10 cellular contexts compared by ENCODE assay signal in the genomic region with DNA sequence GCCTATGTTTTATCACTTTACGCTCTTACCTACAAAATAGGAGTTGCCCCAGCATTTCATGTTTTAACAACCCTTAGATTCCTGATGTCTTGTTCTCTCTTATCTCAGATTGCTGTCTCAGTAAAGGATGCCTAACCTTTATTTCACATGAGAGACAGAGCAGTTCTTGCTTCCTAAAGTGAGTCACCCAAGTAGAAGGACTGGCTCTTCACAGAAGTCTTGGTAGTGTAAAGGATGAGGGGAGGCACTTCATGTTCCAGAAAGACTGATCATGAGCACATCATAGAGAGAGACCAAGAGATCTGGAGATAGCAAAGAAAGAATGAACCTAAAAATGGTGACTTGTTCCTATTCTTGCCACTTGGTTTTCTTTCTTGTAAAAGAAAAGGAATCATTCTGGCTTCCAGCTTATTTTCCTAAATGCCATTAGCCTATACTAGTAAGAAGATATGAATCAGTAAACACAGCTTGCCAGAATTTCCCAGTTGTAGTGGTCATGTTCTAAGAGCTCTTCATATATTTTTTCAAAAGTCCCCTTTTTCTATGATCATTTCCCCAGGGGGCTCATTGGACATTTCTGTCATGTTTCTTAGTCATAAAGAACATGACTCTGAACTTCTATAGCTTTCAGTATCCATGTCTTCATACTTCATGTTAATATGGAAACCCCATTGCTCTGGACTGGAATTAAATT. TPM values are rescaled to one million over a fixed set of nuclear protein-coding genes. Genes with fewer than 3 reads are reported as not detected.
DNase-seq lines count a peak whose midpoint lies in the region; ATAC-seq and TF ChIP-seq lines count a peak whose summit lies in the region.
"Had no signal": no experiment of that assay in that cellular context is flagged by ENCODE, and none has a peak within 500 bp of the region (broad histone marks: within the 10 kb centered on the region; RNA-seq: fewer than 3 reads in every experiment).

No MANE protein-coding gene starts in this region.

- ATAC-seq in GM19455 (IDR thresholded peaks at IDR 0.05; ENCODE audit: unreplicated experiment) (peak; percentile 59), HG03066 (IDR thresholded peaks at IDR 0.05; ENCODE audit: low read depth, unreplicated experiment) (peak; percentile 59), left ventricle myocardium superior (no peak)

- TF ChIP-seq CTCF in astrocyte of the spinal cord (IDR thresholded peaks at IDR 0.05; ENCODE audit: low read depth, low read length): no peak

- DNase-seq in ELR (ENCODE audit: low read depth): peak; percentile 66
- DNase-seq in astrocyte of the spinal cord (ENCODE audit: low read depth, low spot score): peak; percentile 38
- DNase-seq in SW 1271 (lab: John Stamatoyannopoulos, UW): no peak
- DNase-seq in SHP77 treated with DMSO at 0.1 percent for 48 hours (lab: John Stamatoyannopoulos, UW): no peak
- no peak for DNase-seq in CD1c-positive myeloid dendritic cell (ENCODE audit: extremely low spot score)
- no peak for DNase-seq in left ventricle myocardium superior
- DNase-seq: Calu3, esophagus squamous epithelium had no signal

- H3K4me3 ChIP-seq in astrocyte of the spinal cord (ENCODE audit: low read depth, low read length): no peak overlapping the region
- H3K4me3 ChIP-seq: esophagus squamous epithelium had no signal

- in situ Hi-C loops in astrocyte of the spinal cord (cut with HindIII; ENCODE audit: low sequenced_read_pairs): no loop called here

- intact Hi-C loops in left ventricle myocardium superior (cut with micrococcal nuclease): no loop called here

RNA-seq across cellular contexts. Expression of a gene that starts 54.9 kb away (rescaled TPM):
- total RNA-seq in left ventricle myocardium superior: 111 TPM

Comparison
In these comparisons a context has a peak if more than half of its experiments do, and no peak if none do; other contexts are left out.
1. DNase-seq: peak in ELR (single experiment) and astrocyte of the spinal cord (single experiment); none in SW 1271 (0 of 2), SHP77 treated with DMSO at 0.1 percent for 48 hours (single experiment), CD1c-positive myeloid dendritic cell (single experiment) and left ventricle myocardium superior (single experiment).